2 cellular contexts compared by ENCODE assay signal in the genomic region with DNA sequence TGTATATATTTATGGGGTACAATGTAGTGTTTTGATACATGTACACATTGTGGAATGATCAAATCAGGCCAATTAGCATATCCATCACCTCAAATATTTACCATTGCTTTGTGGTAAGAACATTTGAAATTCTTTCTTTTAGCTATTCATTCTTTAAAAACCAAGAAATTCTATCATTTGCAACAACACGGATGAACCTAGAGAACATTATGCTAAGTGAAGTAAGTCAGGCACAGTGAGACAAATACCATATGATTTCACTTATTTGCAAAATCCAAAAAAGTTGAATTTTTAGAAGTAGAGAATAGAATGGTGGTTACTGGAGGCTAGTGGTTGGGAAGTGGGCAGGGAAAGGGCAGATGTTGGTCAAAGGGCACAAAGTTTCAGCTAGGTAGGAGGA.
TF ChIP-seq lines count a peak whose summit lies in the region.

No MANE protein-coding gene starts in this region.

TF ChIP-seq in GM12878, 131 proteins besides CTCF, POLR2A, EP300 and RAD21 (continued from another document):
- TF ChIP-seq, protein P1, sequence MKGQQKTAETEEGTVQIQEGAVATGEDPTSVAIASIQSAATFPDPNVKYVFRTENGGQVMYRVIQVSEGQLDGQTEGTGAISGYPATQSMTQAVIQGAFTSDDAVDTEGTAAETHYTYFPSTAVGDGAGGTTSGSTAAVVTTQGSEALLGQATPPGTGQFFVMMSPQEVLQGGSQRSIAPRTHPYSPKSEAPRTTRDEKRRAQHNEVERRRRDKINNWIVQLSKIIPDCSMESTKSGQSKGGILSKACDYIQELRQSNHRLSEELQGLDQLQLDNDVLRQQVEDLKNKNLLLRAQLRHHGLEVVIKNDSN (IDR thresholded peaks at IDR 0.05; ENCODE audit: borderline replicate concordance, extremely low read length, insufficient read depth, low read depth, low read length) = no peak

TF ChIP-seq in HepG2, 621 proteins besides CTCF, POLR2A, EP300 and RAD21 (continued from another document):
- TF ChIP-seq, protein P2, sequence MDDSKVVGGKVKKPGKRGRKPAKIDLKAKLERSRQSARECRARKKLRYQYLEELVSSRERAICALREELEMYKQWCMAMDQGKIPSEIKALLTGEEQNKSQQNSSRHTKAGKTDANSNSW (CRISPR knock-in tag; IDR thresholded peaks at IDR 0.05; ENCODE audit: borderline replicate concordance) = no peak
- TF ChIP-seq, protein P3, sequence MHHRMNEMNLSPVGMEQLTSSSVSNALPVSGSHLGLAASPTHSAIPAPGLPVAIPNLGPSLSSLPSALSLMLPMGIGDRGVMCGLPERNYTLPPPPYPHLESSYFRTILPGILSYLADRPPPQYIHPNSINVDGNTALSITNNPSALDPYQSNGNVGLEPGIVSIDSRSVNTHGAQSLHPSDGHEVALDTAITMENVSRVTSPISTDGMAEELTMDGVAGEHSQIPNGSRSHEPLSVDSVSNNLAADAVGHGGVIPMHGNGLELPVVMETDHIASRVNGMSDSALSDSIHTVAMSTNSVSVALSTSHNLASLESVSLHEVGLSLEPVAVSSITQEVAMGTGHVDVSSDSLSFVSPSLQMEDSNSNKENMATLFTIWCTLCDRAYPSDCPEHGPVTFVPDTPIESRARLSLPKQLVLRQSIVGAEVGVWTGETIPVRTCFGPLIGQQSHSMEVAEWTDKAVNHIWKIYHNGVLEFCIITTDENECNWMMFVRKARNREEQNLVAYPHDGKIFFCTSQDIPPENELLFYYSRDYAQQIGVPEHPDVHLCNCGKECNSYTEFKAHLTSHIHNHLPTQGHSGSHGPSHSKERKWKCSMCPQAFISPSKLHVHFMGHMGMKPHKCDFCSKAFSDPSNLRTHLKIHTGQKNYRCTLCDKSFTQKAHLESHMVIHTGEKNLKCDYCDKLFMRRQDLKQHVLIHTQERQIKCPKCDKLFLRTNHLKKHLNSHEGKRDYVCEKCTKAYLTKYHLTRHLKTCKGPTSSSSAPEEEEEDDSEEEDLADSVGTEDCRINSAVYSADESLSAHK (CRISPR knock-in tag; IDR thresholded peaks at IDR 0.05; ENCODE audit: borderline replicate concordance) = no peak
- TF ChIP-seq ZNF207 (IDR thresholded peaks at IDR 0.05; ENCODE audit: borderline replicate concordance) (no peak), RNF2 (conservative IDR thresholded peaks at IDR 0.05; ENCODE audit: low read depth) (no peak), ZNF160 (CRISPR knock-in tag; IDR thresholded peaks at IDR 0.05) (no peak), NPAS2 (CRISPR knock-in tag; IDR thresholded peaks at IDR 0.05; ENCODE audit: borderline replicate concordance) (no peak), ZNF883 (CRISPR knock-in tag; IDR thresholded peaks at IDR 0.05; ENCODE audit: not compliant biosample characterization) (no peak), ZNF12 (CRISPR knock-in tag; IDR thresholded peaks at IDR 0.05) (no peak), ZNF10 (CRISPR knock-in tag; IDR thresholded peaks at IDR 0.05; ENCODE audit: borderline replicate concordance, low read depth) (no peak), NFYB (CRISPR knock-in tag; IDR thresholded peaks at IDR 0.05) (no peak), RELA (CRISPR knock-in tag; IDR thresholded peaks at IDR 0.05) (no peak), SRY (CRISPR knock-in tag; IDR thresholded peaks at IDR 0.05) (no peak)
- TF ChIP-seq, protein P4, sequence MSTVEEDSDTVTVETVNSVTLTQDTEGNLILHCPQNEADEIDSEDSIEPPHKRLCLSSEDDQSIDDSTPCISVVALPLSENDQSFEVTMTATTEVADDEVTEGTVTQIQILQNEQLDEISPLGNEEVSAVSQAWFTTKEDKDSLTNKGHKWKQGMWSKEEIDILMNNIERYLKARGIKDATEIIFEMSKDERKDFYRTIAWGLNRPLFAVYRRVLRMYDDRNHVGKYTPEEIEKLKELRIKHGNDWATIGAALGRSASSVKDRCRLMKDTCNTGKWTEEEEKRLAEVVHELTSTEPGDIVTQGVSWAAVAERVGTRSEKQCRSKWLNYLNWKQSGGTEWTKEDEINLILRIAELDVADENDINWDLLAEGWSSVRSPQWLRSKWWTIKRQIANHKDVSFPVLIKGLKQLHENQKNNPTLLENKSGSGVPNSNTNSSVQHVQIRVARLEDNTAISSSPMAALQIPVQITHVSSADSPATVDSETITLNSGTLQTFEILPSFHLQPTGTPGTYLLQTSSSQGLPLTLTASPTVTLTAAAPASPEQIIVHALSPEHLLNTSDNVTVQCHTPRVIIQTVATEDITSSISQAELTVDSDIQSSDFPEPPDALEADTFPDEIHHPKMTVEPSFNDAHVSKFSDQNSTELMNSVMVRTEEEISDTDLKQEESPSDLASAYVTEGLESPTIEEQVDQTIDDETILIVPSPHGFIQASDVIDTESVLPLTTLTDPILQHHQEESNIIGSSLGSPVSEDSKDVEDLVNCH (CRISPR knock-in tag; IDR thresholded peaks at IDR 0.05) = no peak
- TF ChIP-seq, protein P5, sequence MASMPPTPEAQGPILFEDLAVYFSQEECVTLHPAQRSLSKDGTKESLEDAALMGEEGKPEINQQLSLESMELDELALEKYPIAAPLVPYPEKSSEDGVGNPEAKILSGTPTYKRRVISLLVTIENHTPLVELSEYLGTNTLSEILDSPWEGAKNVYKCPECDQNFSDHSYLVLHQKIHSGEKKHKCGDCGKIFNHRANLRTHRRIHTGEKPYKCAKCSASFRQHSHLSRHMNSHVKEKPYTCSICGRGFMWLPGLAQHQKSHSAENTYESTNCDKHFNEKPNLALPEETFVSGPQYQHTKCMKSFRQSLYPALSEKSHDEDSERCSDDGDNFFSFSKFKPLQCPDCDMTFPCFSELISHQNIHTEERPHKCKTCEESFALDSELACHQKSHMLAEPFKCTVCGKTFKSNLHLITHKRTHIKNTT (CRISPR knock-in tag; IDR thresholded peaks at IDR 0.05) = no peak
- TF ChIP-seq, protein P6, sequence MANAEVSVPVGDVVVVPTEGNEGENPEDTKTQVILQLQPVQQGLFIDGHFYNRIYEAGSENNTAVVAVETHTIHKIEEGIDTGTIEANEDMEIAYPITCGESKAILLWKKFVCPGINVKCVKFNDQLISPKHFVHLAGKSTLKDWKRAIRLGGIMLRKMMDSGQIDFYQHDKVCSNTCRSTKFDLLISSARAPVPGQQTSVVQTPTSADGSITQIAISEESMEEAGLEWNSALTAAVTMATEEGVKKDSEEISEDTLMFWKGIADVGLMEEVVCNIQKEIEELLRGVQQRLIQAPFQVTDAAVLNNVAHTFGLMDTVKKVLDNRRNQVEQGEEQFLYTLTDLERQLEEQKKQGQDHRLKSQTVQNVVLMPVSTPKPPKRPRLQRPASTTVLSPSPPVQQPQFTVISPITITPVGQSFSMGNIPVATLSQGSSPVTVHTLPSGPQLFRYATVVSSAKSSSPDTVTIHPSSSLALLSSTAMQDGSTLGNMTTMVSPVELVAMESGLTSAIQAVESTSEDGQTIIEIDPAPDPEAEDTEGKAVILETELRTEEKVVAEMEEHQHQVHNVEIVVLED (CRISPR knock-in tag; IDR thresholded peaks at IDR 0.05; ENCODE audit: borderline replicate concordance) = no peak
